In the genomic region with DNA sequence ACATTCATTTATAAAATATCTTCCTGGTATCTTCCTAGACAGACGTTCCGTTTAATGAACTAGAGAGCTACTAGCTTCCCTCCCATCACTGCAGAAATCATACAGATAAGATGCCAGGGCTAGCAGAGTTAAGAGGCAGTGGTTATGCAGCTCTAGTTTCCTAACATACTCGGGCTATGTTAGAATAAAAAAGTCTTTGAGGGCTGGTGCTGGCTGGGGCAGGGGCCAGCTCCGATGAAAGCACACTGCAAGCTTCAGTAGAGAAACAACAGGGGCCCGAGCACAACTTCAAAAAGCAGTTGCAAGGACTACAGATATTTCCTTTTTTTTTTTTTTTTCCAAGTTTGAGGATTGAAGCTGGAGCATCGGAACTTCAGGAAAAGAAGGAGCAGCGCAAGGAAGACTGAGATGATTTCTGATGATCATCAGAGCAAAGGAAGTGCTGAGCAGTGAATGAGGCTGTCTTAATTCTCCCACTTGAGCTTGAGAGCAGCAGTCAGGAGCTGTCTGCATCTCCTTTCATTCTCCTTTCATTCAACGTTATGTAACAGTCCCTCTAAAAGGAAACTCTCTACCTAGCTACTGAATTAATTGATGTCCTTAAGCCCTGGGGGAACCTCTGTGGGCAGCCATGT, we compare ENCODE assay signal across 1 cellular context.
TF ChIP-seq lines count a peak whose summit lies in the region.

No MANE protein-coding gene starts in this region.

TF ChIP-seq in HepG2, 621 proteins besides CTCF, POLR2A, EP300 and RAD21:
- TF ChIP-seq SATB2 (CRISPR knock-in tag; IDR thresholded peaks at IDR 0.05) (no peak), CENPBD1 (CRISPR knock-in tag; IDR thresholded peaks at IDR 0.05; ENCODE audit: borderline replicate concordance, low read depth) (no peak), SNAI1 (CRISPR knock-in tag; IDR thresholded peaks at IDR 0.05; ENCODE audit: borderline replicate concordance) (no peak), NCOA1 (CRISPR knock-in tag; IDR thresholded peaks at IDR 0.05) (no peak), ZNF800 (CRISPR knock-in tag; IDR thresholded peaks at IDR 0.05) (no peak), PRDM15 (CRISPR knock-in tag; IDR thresholded peaks at IDR 0.05) (no peak), MED13 (CRISPR knock-in tag; IDR thresholded peaks at IDR 0.05) (no peak), STAG1 (CRISPR knock-in tag; IDR thresholded peaks at IDR 0.05) (no peak), IRF1 (CRISPR knock-in tag; IDR thresholded peaks at IDR 0.05; ENCODE audit: low read depth) (no peak), ZSCAN29 (CRISPR knock-in tag; conservative IDR thresholded peaks at IDR 0.05) (no peak), RERE (CRISPR knock-in tag; IDR thresholded peaks at IDR 0.05; ENCODE audit: low read depth) (no peak), ZNF160 (CRISPR knock-in tag; IDR thresholded peaks at IDR 0.05) (no peak), ZNF326 (CRISPR knock-in tag; IDR thresholded peaks at IDR 0.05; ENCODE audit: borderline replicate concordance) (no peak)
- TF ChIP-seq, protein P1, sequence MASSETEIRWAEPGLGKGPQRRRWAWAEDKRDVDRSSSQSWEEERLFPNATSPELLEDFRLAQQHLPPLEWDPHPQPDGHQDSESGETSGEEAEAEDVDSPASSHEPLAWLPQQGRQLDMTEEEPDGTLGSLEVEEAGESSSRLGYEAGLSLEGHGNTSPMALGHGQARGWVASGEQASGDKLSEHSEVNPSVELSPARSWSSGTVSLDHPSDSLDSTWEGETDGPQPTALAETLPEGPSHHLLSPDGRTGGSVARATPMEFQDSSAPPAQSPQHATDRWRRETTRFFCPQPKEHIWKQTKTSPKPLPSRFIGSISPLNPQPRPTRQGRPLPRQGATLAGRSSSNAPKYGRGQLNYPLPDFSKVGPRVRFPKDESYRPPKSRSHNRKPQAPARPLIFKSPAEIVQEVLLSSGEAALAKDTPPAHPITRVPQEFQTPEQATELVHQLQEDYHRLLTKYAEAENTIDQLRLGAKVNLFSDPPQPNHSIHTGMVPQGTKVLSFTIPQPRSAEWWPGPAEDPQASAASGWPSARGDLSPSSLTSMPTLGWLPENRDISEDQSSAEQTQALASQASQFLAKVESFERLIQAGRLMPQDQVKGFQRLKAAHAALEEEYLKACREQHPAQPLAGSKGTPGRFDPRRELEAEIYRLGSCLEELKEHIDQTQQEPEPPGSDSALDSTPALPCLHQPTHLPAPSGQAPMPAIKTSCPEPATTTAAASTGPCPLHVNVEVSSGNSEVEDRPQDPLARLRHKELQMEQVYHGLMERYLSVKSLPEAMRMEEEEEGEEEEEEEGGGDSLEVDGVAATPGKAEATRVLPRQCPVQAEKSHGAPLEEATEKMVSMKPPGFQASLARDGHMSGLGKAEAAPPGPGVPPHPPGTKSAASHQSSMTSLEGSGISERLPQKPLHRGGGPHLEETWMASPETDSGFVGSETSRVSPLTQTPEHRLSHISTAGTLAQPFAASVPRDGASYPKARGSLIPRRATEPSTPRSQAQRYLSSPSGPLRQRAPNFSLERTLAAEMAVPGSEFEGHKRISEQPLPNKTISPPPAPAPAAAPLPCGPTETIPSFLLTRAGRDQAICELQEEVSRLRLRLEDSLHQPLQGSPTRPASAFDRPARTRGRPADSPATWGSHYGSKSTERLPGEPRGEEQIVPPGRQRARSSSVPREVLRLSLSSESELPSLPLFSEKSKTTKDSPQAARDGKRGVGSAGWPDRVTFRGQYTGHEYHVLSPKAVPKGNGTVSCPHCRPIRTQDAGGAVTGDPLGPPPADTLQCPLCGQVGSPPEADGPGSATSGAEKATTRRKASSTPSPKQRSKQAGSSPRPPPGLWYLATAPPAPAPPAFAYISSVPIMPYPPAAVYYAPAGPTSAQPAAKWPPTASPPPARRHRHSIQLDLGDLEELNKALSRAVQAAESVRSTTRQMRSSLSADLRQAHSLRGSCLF (CRISPR knock-in tag; IDR thresholded peaks at IDR 0.05; ENCODE audit: borderline replicate concordance): no peak
- TF ChIP-seq, protein P2, sequence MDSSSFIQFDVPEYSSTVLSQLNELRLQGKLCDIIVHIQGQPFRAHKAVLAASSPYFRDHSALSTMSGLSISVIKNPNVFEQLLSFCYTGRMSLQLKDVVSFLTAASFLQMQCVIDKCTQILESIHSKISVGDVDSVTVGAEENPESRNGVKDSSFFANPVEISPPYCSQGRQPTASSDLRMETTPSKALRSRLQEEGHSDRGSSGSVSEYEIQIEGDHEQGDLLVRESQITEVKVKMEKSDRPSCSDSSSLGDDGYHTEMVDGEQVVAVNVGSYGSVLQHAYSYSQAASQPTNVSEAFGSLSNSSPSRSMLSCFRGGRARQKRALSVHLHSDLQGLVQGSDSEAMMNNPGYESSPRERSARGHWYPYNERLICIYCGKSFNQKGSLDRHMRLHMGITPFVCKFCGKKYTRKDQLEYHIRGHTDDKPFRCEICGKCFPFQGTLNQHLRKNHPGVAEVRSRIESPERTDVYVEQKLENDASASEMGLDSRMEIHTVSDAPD (CRISPR knock-in tag; IDR thresholded peaks at IDR 0.05): no peak
- TF ChIP-seq, protein P3, sequence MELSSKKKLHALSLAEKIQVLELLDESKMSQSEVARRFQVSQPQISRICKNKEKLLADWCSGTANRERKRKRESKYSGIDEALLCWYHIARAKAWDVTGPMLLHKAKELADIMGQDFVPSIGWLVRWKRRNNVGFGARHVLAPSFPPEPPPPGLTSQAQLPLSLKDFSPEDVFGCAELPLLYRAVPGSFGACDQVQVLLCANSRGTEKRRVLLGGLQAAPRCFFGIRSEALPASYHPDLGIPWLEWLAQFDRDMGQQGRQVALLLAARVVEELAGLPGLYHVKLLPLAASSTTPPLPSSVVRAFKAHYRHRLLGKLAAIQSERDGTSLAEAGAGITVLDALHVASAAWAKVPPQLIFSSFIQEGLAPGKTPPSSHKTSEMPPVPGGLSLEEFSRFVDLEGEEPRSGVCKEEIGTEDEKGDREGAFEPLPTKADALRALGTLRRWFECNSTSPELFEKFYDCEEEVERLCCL (CRISPR knock-in tag; IDR thresholded peaks at IDR 0.05; ENCODE audit: borderline replicate concordance): no peak
